21 cellular contexts compared by ENCODE assay signal in the genomic region with DNA sequence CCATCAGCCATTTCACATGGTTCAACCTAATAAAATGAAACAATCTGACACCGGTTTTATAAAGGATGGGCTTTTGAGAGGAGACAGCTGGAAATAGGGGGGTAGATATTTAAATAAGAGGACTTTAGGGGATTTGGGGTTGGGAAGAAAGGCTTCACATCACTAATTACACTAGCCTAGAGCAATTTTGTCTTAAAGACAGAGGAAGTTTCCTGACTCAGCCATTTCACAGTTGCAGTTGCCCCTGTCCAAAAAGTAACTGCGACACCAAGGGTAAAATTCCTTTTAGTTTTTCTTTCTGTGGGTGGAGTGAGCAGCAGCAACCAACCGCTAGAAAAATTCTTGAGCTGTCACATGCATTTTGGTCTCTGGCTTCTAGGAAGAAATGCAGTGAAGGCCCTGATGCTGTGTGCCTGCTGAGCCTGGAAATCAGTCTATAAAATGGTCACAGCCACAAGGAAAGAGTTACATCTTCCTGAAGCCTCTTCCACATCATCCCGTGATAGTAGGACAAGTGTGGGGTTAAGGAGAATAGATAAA.
A peak's percentile ranks its signal among the peaks of the same experiment; 100 is the strongest.
DNase-seq lines count a peak whose midpoint lies in the region; ATAC-seq and TF ChIP-seq lines count a peak whose summit lies in the region.
"Had no signal": no experiment of that assay in that cellular context is flagged by ENCODE, and none has a peak within 500 bp of the region (broad histone marks: within the 10 kb centered on the region; RNA-seq: fewer than 3 reads in every experiment).

No MANE protein-coding gene starts in this region.

- no peaks in the 10 kb centered on the region for H3K27me3 Mint-ChIP-seq in chondrocyte (ENCODE audit: low read depth)
- H3K27me3 Mint-ChIP-seq in neural progenitor cell (ENCODE audit: insufficient read depth, low read depth) = peaks cover 8% of the 10 kb centered on the region
- H3K27me3 Mint-ChIP-seq: CD4-positive, alpha-beta T cell; effector memory CD8-positive, alpha-beta T cell had no signal

- H3K9me3 Mint-ChIP-seq in chondrocyte (ENCODE audit: low read depth) (peaks cover 3% of the 10 kb centered on the region), neural progenitor cell (peaks cover 12% of the 10 kb centered on the region)
- H3K9me3 Mint-ChIP-seq: activated naive CD4-positive, alpha-beta T cell treated with anti-CD3 and anti-CD28 coated beads, Interleukin-2, amount 50 U/mL, for 72 hours; CD4-positive, alpha-beta T cell; effector memory CD8-positive, alpha-beta T cell had no signal

- no peaks in the 10 kb centered on the region for H3K36me3 ChIP-seq in KOPT-K1 (ENCODE audit: insufficient read depth, low read length)
- H3K36me3 ChIP-seq in neural progenitor cell = no peaks in the 10 kb centered on the region
- H3K36me3 ChIP-seq: upper lobe of left lung had no signal

- H3F3A ChIP-seq in neural progenitor cell (ENCODE audit: low read depth) = peaks cover 5% of the 10 kb centered on the region

- ATAC-seq in HG03354 (IDR thresholded peaks at IDR 0.05; ENCODE audit: poor library complexity, severe bottlenecking, unreplicated experiment) = no peak
- ATAC-seq: effector memory CD8-positive, alpha-beta T cell had no signal

- H3K9me3 ChIP-seq in KOPT-K1 (ENCODE audit: insufficient read depth, low read length, poor library complexity, severe bottlenecking) (no peaks in the 10 kb centered on the region), neural progenitor cell (ENCODE audit: low read depth) (no peaks in the 10 kb centered on the region)
- H3K9me3 ChIP-seq: upper lobe of left lung had no signal

- no peaks in the 10 kb centered on the region for H4K20me1 ChIP-seq in neural progenitor cell (ENCODE audit: low read depth)

- TF ChIP-seq CTCF in chondrocyte (IDR thresholded peaks at IDR 0.05) (no peak), neural progenitor cell (IDR thresholded peaks at IDR 0.05) (no peak)

- H3K4me3 Mint-ChIP-seq in chondrocyte (ENCODE audit: unreplicated experiment) (no peak overlapping the region), neural progenitor cell (no peak overlapping the region)
- H3K4me3 Mint-ChIP-seq: CD4-positive, alpha-beta T cell; effector memory CD8-positive, alpha-beta T cell had no signal

- H3K27ac Mint-ChIP-seq in chondrocyte (ENCODE audit: unreplicated experiment) = peak overlapping the region; percentile 71
- no peak overlapping the region for H3K27ac Mint-ChIP-seq in neural progenitor cell
- H3K27ac Mint-ChIP-seq: activated naive CD4-positive, alpha-beta T cell treated with anti-CD3 and anti-CD28 coated beads, Interleukin-2, amount 50 U/mL, for 72 hours; CD4-positive, alpha-beta T cell; effector memory CD8-positive, alpha-beta T cell had no signal

- H3K79me2 ChIP-seq in neural progenitor cell (ENCODE audit: low read depth) = no peaks in the 10 kb centered on the region

- H3K27ac ChIP-seq in KOPT-K1 (ENCODE audit: low read depth, low read length, poor library complexity, severe bottlenecking) (peak overlapping the region; percentile 53), neural progenitor cell (no peak overlapping the region), caudate nucleus (ENCODE audit: low read depth, low read length) (no peak overlapping the region)
- H3K27ac ChIP-seq: upper lobe of left lung had no signal

- DNase-seq in AG08395 (ENCODE audit: low spot score) (peak; percentile 6), chondrocyte (ENCODE audit: low spot score) (no peak), neural progenitor cell (ENCODE audit: low spot score) (no peak), COLO829 (ENCODE audit: low spot score) (no peak), caudate nucleus (lab: John Stamatoyannopoulos, UW) (no peak)
- DNase-seq: activated CD4-positive, CD25-positive, alpha-beta regulatory T cell treated with anti-CD3 and anti-CD28 coated beads, Interleukin-2, amount 50 U/mL, for 72 hours; CD4-positive, alpha-beta T cell; DMS 273 treated with DMSO at 0.1 percent for 48 hours; effector memory CD8-positive, alpha-beta T cell; GDM1; KBM-7; kidney; NCI-H1048; NCI-H2029; NCI-H226; NCI-H774; Right ventricle myocardium superior; upper lobe of left lung had no signal

- H3K4me1 Mint-ChIP-seq in chondrocyte (ENCODE audit: low read depth) (peaks cover 16% of the 10 kb centered on the region), neural progenitor cell (peaks cover 10% of the 10 kb centered on the region)

- peak overlapping the region; percentile 37 for H2AFZ ChIP-seq in neural progenitor cell (replicated peaks)

- peaks cover 12% of the 10 kb centered on the region for H3K4me1 ChIP-seq in neural progenitor cell
- H3K4me1 ChIP-seq: upper lobe of left lung had no signal

- no peak overlapping the region for H3K9ac ChIP-seq in neural progenitor cell

- H3K4me3 ChIP-seq in neural progenitor cell = no peak overlapping the region
- H3K4me3 ChIP-seq: upper lobe of left lung had no signal

- H3K27me3 ChIP-seq in neural progenitor cell = no peaks in the 10 kb centered on the region
- H3K27me3 ChIP-seq: upper lobe of left lung had no signal

- no peak overlapping the region for H3K4me2 ChIP-seq in neural progenitor cell

- H3K36me3 Mint-ChIP-seq in chondrocyte (ENCODE audit: low read depth) (no peaks in the 10 kb centered on the region), neural progenitor cell (no peaks in the 10 kb centered on the region)
- H3K36me3 Mint-ChIP-seq: activated naive CD4-positive, alpha-beta T cell treated with anti-CD3 and anti-CD28 coated beads, Interleukin-2, amount 50 U/mL, for 72 hours had no signal
